Comparison of ENCODE assay signal across 27 cellular contexts in genomic region chr16:88131256-88131655, GRCh38.
"Had no signal": no experiment of that assay in that cellular context is flagged by ENCODE, and none has a peak within 500 bp of the region (broad histone marks: within the 10 kb centered on the region; RNA-seq: fewer than 3 reads in every experiment).

No MANE protein-coding gene starts in this region.

- H3K4me1 ChIP-seq: ascending aorta, body of pancreas, Peyer's patch had no signal

- H3K27ac ChIP-seq: ascending aorta, body of pancreas, Peyer's patch, RWPE1 had no signal

- H3K36me3 ChIP-seq: ascending aorta, MG63, Peyer's patch had no signal

- H3K27me3 ChIP-seq: ascending aorta, body of pancreas, MG63, Peyer's patch had no signal

- DNase-seq: activated B cell treated with CpG ODN at 0.5 μM for 24 hours; activated CD4-positive, alpha-beta memory T cell treated with anti-CD3 and anti-CD28 coated beads for 36 hours; activated CD4-positive, alpha-beta T cell treated with anti-CD3 and anti-CD28 coated beads for 1 hour; activated CD4-positive, alpha-beta T cell treated with anti-CD3 and anti-CD28 coated beads, Interleukin-2, amount 10 ng/mL, durations not matched to agents 24 days and 14 days; activated CD8-positive, alpha-beta memory T cell treated with anti-CD3 and anti-CD28 coated beads for 24 hours; activated effector memory CD4-positive, alpha-beta T cell treated with anti-CD3 and anti-CD28 coated beads, Interleukin-2, amount 50 U/mL, for 16 hours; activated naive CD4-positive, alpha-beta T cell treated with Interleukin-2 at 50 U/mL for 16 hours; activated naive CD8-positive, alpha-beta T cell treated with anti-CD3 and anti-CD28 coated beads, Interleukin-2, amount 50 U/mL, for 24 hours; activated T-cell treated with anti-CD3 and anti-CD28 coated beads, Interleukin-2, amount 50 U/mL, for 4 hours; amniotic stem cell; body of pancreas; central memory CD4-positive, alpha-beta T cell; MG63; NCI-H1105; NCI-H1436 treated with DMSO at 0.1 percent for 48 hours; NCI-H187 treated with DMSO at 0.1 percent for 48 hours; NCI-H2081 treated with DMSO at 0.1 percent for 48 hours; NCI-H2171 treated with DMSO at 0.1 percent for 48 hours; NCI-H226; NCI-H774; NK-92 treated with Interleukin-12 subunit alpha and Interleukin-12 subunit beta, amount 100 ng/mL, for 24 hours; Peyer's patch; SHP77; T-helper 17 cell; T-helper 9 cell had no signal

- H3K9me3 ChIP-seq: ascending aorta, body of pancreas, MG63, Peyer's patch had no signal

- H3K4me3 ChIP-seq: ascending aorta, body of pancreas, MG63, Peyer's patch had no signal
